In the genomic region with DNA sequence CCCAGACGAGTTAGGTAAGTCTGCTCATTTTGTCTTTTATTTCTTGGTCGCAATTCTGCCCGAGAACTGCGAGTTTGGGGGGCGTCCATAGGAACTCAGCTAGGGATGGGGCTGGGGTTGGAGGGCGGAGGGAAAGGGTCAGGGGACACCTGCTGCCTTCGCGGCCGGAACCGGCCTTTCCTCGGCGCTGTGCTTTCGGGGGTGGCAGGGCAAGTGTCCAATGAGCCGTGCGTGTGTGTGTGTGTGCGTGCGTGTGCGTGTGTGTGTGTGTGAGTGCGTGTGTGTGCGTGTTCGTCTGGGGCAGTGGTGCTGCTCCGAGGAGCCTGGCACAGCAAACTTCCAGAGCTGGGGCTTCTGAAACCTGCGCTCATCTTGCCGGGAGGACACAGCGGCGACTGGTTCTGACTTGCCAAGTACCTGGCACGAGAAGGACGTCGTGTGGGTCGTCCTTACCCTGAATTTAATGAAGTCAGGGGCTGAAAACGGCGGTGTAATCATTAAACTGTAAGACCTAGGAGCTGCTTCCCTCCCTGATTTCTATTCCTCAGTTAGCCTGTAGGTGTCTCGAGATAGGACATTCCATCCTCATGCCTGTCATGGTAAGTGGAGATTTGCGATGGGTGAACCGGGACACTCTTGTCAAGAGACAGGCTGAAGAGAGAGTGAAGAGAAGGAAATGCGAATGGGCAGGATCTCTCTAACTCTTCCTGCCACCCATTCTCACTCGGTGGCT, we compare ENCODE assay signal across 7 cellular contexts. TPM values are rescaled to one million over a fixed set of nuclear protein-coding genes. Genes with fewer than 3 reads are reported as not detected.
DNase-seq lines count a peak whose midpoint lies in the region; ATAC-seq and TF ChIP-seq lines count a peak whose summit lies in the region.

No MANE protein-coding gene starts in this region.

- no peaks in the 10 kb centered on the region for H3K9me3 ChIP-seq in H9 (ENCODE audit: control insufficient read depth, low read depth, low read length)
- no peaks in the 10 kb centered on the region for H3K9me3 ChIP-seq in osteoblast (ENCODE audit: low read depth, low read length)

- no peak overlapping the region for H3K4ac ChIP-seq in H9 (ENCODE audit: low read depth, low read length)

- H3K4me1 Mint-ChIP-seq in H9, result peaks cover 9 to 14% of the 10 kb centered on the region in 2 experiments
- peaks cover 7% of the 10 kb centered on the region for H3K4me1 Mint-ChIP-seq in activated T-helper 2 cell treated with anti-CD3 and anti-CD28 coated beads, Interferon-gamma antibody, Interleukin-2, Interleukin-4, amounts not matched to agents 10 μg/mL and 5 μg/mL and 100 μg/mL, durations not matched to agents 14 hours and 24 hours and 36 hours (ENCODE audit: low read depth)

- H2BK15ac ChIP-seq in H9 (ENCODE audit: low read depth, low read length), result no peak overlapping the region

- no peak overlapping the region for H3T11ph ChIP-seq in H9 (ENCODE audit: low read length)

- H2BK5ac ChIP-seq in H9 (ENCODE audit: insufficient read length, low read length), result no peak overlapping the region

- peak; percentile 90 for ATAC-seq in Right ventricle myocardium superior (ENCODE audit: poor library complexity)

- no CpG with 5 or more reads among the region's 37 CpGs for WGBS in H9 (ENCODE audit: extremely low coverage, insufficient read length, low lambda C conversion rate)

- no peak overlapping the region for H2BK20ac ChIP-seq in H9 (ENCODE audit: low read depth, low read length, poor library complexity, severe bottlenecking)

- no peak overlapping the region for H3K56ac ChIP-seq in H9 (ENCODE audit: insufficient read length, low read depth, low read length)

- H3K36me3 Mint-ChIP-seq in H9 (ENCODE audit: insufficient read depth in 1 of 3, low read depth in 3 of 3), result no peaks in the 10 kb centered on the region; a peak in 1 of 7 replicates
- H3K36me3 Mint-ChIP-seq in activated T-helper 2 cell treated with anti-CD3 and anti-CD28 coated beads, Interferon-gamma antibody, Interleukin-2, Interleukin-4, amounts not matched to agents 10 μg/mL and 5 μg/mL and 100 μg/mL, durations not matched to agents 14 hours and 24 hours and 36 hours (ENCODE audit: low read depth), result no peaks in the 10 kb centered on the region

- H3K9ac ChIP-seq in H9 (ENCODE audit: extremely low read depth, insufficient read length, low read length), result peak overlapping the region; percentile 56

- intact Hi-C loops in activated T-helper 2 cell treated with anti-CD3 and anti-CD28 coated beads, Interferon-gamma antibody, Interleukin-2, Interleukin-4, amounts not matched to agents 10 μg/mL and 5 μg/mL and 100 μg/mL, durations not matched to agents 14 hours and 24 hours and 36 hours (cut with micrococcal nuclease), result no loop called here
- intact Hi-C loops in Right ventricle myocardium superior (cut with DNase I), result no loop called here

- peak overlapping the region; percentile 73 for H3K4me2 ChIP-seq in H9 (ENCODE audit: insufficient read depth, insufficient read length, low read length)
- H3K4me2 ChIP-seq in osteoblast (ENCODE audit: insufficient read depth, low read length), result peak overlapping the region; percentile 98

- no peaks in the 10 kb centered on the region for H3K79me2 ChIP-seq in H9 (ENCODE audit: insufficient read depth, low read length)
- no peaks in the 10 kb centered on the region for H3K79me2 ChIP-seq in osteoblast (ENCODE audit: insufficient read depth, low read length)

- no peak overlapping the region for H4K8ac ChIP-seq in H9 (replicated peaks; ENCODE audit: insufficient read length, low read depth, low read length)

- TF ChIP-seq CTCF in H9 (conservative IDR thresholded peaks at IDR 0.05) (peak; percentile 63), osteoblast (IDR thresholded peaks at IDR 0.05; ENCODE audit: extremely low read depth, low read depth, low read length) (peak; percentile 54)

- H3K4me3 Mint-ChIP-seq in H9, result peak overlapping the region; percentile 79 to 93
- peak overlapping the region; percentile 57 for H3K4me3 Mint-ChIP-seq in activated T-helper 2 cell treated with anti-CD3 and anti-CD28 coated beads, Interferon-gamma antibody, Interleukin-2, Interleukin-4, amounts not matched to agents 10 μg/mL and 5 μg/mL and 100 μg/mL, durations not matched to agents 14 hours and 24 hours and 36 hours (ENCODE audit: low read depth)

- peaks cover 25% of the 10 kb centered on the region for H3K27me3 Mint-ChIP-seq in H9 (ENCODE audit: low read depth)
- peaks cover 42% of the 10 kb centered on the region for H3K27me3 Mint-ChIP-seq in activated T-helper 2 cell treated with anti-CD3 and anti-CD28 coated beads, Interferon-gamma antibody, Interleukin-2, Interleukin-4, amounts not matched to agents 10 μg/mL and 5 μg/mL and 100 μg/mL, durations not matched to agents 14 hours and 24 hours and 36 hours (ENCODE audit: low read depth)

- peak overlapping the region; percentile 73 for H3K4me3 ChIP-seq in osteoblast (ENCODE audit: insufficient read depth, low read length)

- no peak overlapping the region for H3K18ac ChIP-seq in H9 (ENCODE audit: insufficient read length, low read depth, low read length)

- H3K27ac ChIP-seq in H9 (ENCODE audit: insufficient read length, low read depth, low read length) (no peak overlapping the region), osteoblast (ENCODE audit: low read depth, low read length) (no peak overlapping the region)

- H2AK5ac ChIP-seq in H9 (ENCODE audit: insufficient read length, low read length), result no peak overlapping the region

- H3K27me3 ChIP-seq in H9 (ENCODE audit: insufficient read depth, low read length), result no peaks in the 10 kb centered on the region; the same call in 1 of the 2 replicates
- peaks cover 11% of the 10 kb centered on the region for H3K27me3 ChIP-seq in osteoblast (ENCODE audit: insufficient read depth, low read length)

- H3K79me1 ChIP-seq in H9 (ENCODE audit: insufficient read depth, low read depth, low read length, poor library complexity, severe bottlenecking), result no peaks in the 10 kb centered on the region

- H2AFZ ChIP-seq in H9 (ENCODE audit: low read length) (no peak overlapping the region), osteoblast (ENCODE audit: low read length) (peak overlapping the region; percentile 87)

- H3K23me2 ChIP-seq in H9 (ENCODE audit: insufficient read length, low read depth, low read length, poor library complexity, severe bottlenecking), result peaks cover 12% of the 10 kb centered on the region

- no peaks in the 10 kb centered on the region for H4K20me1 ChIP-seq in H9 (ENCODE audit: control insufficient read depth, insufficient read depth, insufficient read length)
- no peaks in the 10 kb centered on the region for H4K20me1 ChIP-seq in osteoblast (ENCODE audit: insufficient read depth, low read length)

- no peaks in the 10 kb centered on the region for H3K36me3 ChIP-seq in osteoblast (ENCODE audit: insufficient read depth, low read length)

- H3K23ac ChIP-seq in H9 (ENCODE audit: insufficient read length, low read depth, low read length), result no peak overlapping the region

- H3K14ac ChIP-seq in H9 (ENCODE audit: insufficient read depth, low read length), result no peak overlapping the region; the same call in none of the 2 replicates

- peak; percentile 75 for DNase-seq in DMS79 (lab: John Stamatoyannopoulos, UW)
- peak; percentile 47 for DNase-seq in H9
- peak; percentile 45 for DNase-seq in NCI-H2107 treated with DMSO at 0.1 percent for 48 hours (lab: John Stamatoyannopoulos, UW; ENCODE audit: unreplicated experiment)
- DNase-seq in activated T-helper 2 cell treated with anti-CD3 and anti-CD28 coated beads, Interferon-gamma antibody, Interleukin-2, Interleukin-4, amounts not matched to agents 10 μg/mL and 5 μg/mL and 100 μg/mL, durations not matched to agents 14 hours and 24 hours and 36 hours (ENCODE audit: low spot score), result no peak
- peak; percentile 47 for DNase-seq in Right ventricle myocardium superior
- DNase-seq in osteoblast (ENCODE audit: insufficient read length, low spot score, missing footprints), result peak; percentile 96
- no peak for DNase-seq in NCI-H774 (lab: John Stamatoyannopoulos, UW)

- H4K5ac ChIP-seq in H9 (ENCODE audit: insufficient read length, low read depth, low read length), result no peak overlapping the region

- H3K9me3 Mint-ChIP-seq in H9, result no peaks in the 10 kb centered on the region; a peak in 1 of 5 replicates
- H3K9me3 Mint-ChIP-seq in activated T-helper 2 cell treated with anti-CD3 and anti-CD28 coated beads, Interferon-gamma antibody, Interleukin-2, Interleukin-4, amounts not matched to agents 10 μg/mL and 5 μg/mL and 100 μg/mL, durations not matched to agents 14 hours and 24 hours and 36 hours, result no peaks in the 10 kb centered on the region

- H3K27ac Mint-ChIP-seq in H9, result peak overlapping the region in 1 of 3 experiments; percentile 83; a peak in 2 of 7 replicates
- no peak overlapping the region for H3K27ac Mint-ChIP-seq in activated T-helper 2 cell treated with anti-CD3 and anti-CD28 coated beads, Interferon-gamma antibody, Interleukin-2, Interleukin-4, amounts not matched to agents 10 μg/mL and 5 μg/mL and 100 μg/mL, durations not matched to agents 14 hours and 24 hours and 36 hours

- no peak overlapping the region for H2BK120ac ChIP-seq in H9 (ENCODE audit: low read depth, low read length, poor library complexity, severe bottlenecking)

- H3K4me1 ChIP-seq in H9 (ENCODE audit: insufficient read depth, low read length) (no peaks in the 10 kb centered on the region; the same call in 1 of the 2 replicates), osteoblast (ENCODE audit: insufficient read depth, low read length) (peaks cover 14% of the 10 kb centered on the region)

- no peak overlapping the region for H2BK12ac ChIP-seq in H9 (ENCODE audit: insufficient read length, low read depth, low read length)

- H4K91ac ChIP-seq in H9 (ENCODE audit: insufficient read length, low read depth, low read length), result no peak overlapping the region

RNA-seq across cellular contexts. Expression of a gene that starts 27.0 kb away (rescaled TPM):
- 18.5 and 20.2 TPM in 2 replicates for total RNA-seq in H9 (2021)
- total RNA-seq in activated T-helper 2 cell treated with anti-CD3 and anti-CD28 coated beads, Interferon-gamma antibody, Interleukin-2, Interleukin-4, amounts not matched to agents 10 μg/mL and 5 μg/mL and 100 μg/mL, durations not matched to agents 14 hours and 24 hours and 36 hours, result 4.8 and 5.9 TPM in 2 replicates
- total RNA-seq in Right ventricle myocardium superior, result 45.5 TPM
- 53.6 and 54.2 TPM in 2 replicates for total RNA-seq in osteoblast

Comparison
In these comparisons a context has a peak if more than half of its experiments do, and no peak if none do; other contexts are left out.
1. DNase-seq: peak in DMS79 (single experiment), H9 (single experiment), NCI-H2107 treated with DMSO at 0.1 percent for 48 hours (single experiment), Right ventricle myocardium superior (single experiment) and osteoblast (single experiment); none in activated T-helper 2 cell treated with anti-CD3 and anti-CD28 coated beads, Interferon-gamma antibody, Interleukin-2, Interleukin-4, amounts not matched to agents 10 μg/mL and 5 μg/mL and 100 μg/mL, durations not matched to agents 14 hours and 24 hours and 36 hours (single experiment) and NCI-H774 (single experiment).